Comparison of ENCODE assay signal across 20 cellular contexts in genomic region chr6:136468711-136469110, GRCh38.
"Had no signal": no experiment of that assay in that cellular context is flagged by ENCODE, and none has a peak within 500 bp of the region (broad histone marks: within the 10 kb centered on the region; RNA-seq: fewer than 3 reads in every experiment).

No MANE protein-coding gene starts in this region.

- H3K27me3 ChIP-seq: body of pancreas, foreskin keratinocyte, heart left ventricle, spleen, thyroid gland had no signal

- H3K36me3 ChIP-seq: heart left ventricle, spleen, thyroid gland had no signal

- H3K4me3 ChIP-seq: body of pancreas, heart left ventricle, spleen, thyroid gland had no signal

- FAIRE-seq: colon, TTC549, urothelium cell line had no signal

- DNase-seq: activated CD4-positive, alpha-beta T cell treated with anti-CD3 and anti-CD28 coated beads for 36 hours; activated CD4-positive, alpha-beta T cell treated with anti-CD3 and anti-CD28 coated beads, Interleukin-2, amount 50 U/mL, for 48 hours; activated gamma-delta T cell; body of pancreas; endodermal cell; foreskin keratinocyte; heart left ventricle; immature natural killer cell; mesenchymal stem cell; natural killer cell; retina; spleen; stimulated activated CD4-positive, alpha-beta T cell treated with anti-CD3 and anti-CD28 coated beads, Interleukin-4, amount 100 ng/mL, for 4 hours; thyroid gland had no signal

- ATAC-seq: activated CD4-positive, alpha-beta T cell treated with anti-CD3 and anti-CD28 coated beads for 36 hours; body of pancreas; foreskin keratinocyte; heart left ventricle; natural killer cell; stimulated activated memory B cell treated with anti-CD40 and anti-IgM and Interleukin-4, amounts not matched to agents 10 μg/mL and 1 μg/mL and 100 μg/mL, for 72 hours had no signal

- H3K27ac ChIP-seq: body of pancreas, epithelial cell of prostate, foreskin keratinocyte, heart left ventricle, parathyroid adenoma, spleen, thyroid gland had no signal

- H3K9me3 ChIP-seq: body of pancreas, heart left ventricle, spleen, thyroid gland had no signal

- H3K4me1 ChIP-seq: foreskin keratinocyte had no signal
